In the genomic region with DNA sequence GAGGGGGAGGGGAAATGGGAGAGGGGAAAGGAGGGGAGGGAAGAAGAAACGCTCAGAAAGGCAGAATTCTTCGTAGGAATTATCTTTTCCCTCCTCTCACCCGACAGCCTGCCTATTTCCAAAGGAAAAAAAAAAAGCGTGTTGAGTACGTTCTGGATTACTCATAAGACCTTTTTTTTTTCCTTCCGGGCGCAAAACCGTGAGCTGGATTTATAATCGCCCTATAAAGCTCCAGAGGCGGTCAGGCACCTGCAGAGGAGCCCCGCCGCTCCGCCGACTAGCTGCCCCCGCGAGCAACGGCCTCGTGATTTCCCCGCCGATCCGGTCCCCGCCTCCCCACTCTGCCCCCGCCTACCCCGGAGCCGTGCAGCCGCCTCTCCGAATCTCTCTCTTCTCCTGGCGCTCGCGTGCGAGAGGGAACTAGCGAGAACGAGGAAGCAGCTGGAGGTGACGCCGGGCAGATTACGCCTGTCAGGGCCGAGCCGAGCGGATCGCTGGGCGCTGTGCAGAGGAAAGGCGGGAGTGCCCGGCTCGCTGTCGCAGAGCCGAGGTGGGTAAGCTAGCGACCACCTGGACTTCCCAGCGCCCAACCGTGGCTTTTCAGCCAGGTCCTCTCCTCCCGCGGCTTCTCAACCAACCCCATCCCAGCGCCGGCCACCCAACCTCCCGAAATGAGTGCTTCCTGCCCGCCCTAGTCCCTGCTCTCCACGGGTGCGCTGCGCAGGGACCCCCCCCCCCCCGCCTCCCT, we compare ENCODE assay signal across 8 cellular contexts. TPM values are rescaled to one million over a fixed set of nuclear protein-coding genes. Genes with fewer than 3 reads are reported as not detected.
DNase-seq lines count a peak whose midpoint lies in the region; ATAC-seq, FAIRE-seq and TF ChIP-seq lines count a peak whose summit lies in the region.

A gene (plus strand): TSS at position 389 of the 748 bp plus-strand sequence. CDS start 1,705 bp downstream, outside the sequence.

- peak within 1 kb of the TSS; percentile 67 for H3K4me3 Mint-ChIP-seq in activated naive CD4-positive, alpha-beta T cell treated with anti-CD3 and anti-CD28 coated beads, Interleukin-2, amount 10 ng/mL, durations not matched to agents 7 days and 5 days

- peaks cover 65% of the 10 kb centered on the region for H3K4me1 Mint-ChIP-seq in activated naive CD4-positive, alpha-beta T cell treated with anti-CD3 and anti-CD28 coated beads, Interleukin-2, amount 10 ng/mL, durations not matched to agents 7 days and 5 days

- no peaks in the 10 kb centered on the region for H3K36me3 Mint-ChIP-seq in activated naive CD4-positive, alpha-beta T cell treated with anti-CD3 and anti-CD28 coated beads, Interleukin-2, amount 10 ng/mL, durations not matched to agents 7 days and 5 days

- H3K79me2 ChIP-seq in ACC112 (ENCODE audit: control insufficient read depth, insufficient read depth, low read length, unreplicated experiment): no peaks in the 10 kb centered on the region

- H3K27ac ChIP-seq in ACC112 (ENCODE audit: low read depth, low read length): no peak within 1 kb of the TSS
- no peak within 1 kb of the TSS for H3K27ac ChIP-seq in pancreas

- no peaks in the 10 kb centered on the region for H3K9me3 ChIP-seq in pancreas

- H2AFZ ChIP-seq in ACC112 (ENCODE audit: low read length, unreplicated experiment): peak within 1 kb of the TSS; percentile 34

- no peak for TF ChIP-seq CTCF in pancreas (IDR thresholded peaks at IDR 0.05)

- H3K27ac Mint-ChIP-seq in activated naive CD4-positive, alpha-beta T cell treated with anti-CD3 and anti-CD28 coated beads, Interleukin-2, amount 10 ng/mL, durations not matched to agents 7 days and 5 days: peak within 1 kb of the TSS; percentile 73

- ATAC-seq in GM18909 (IDR thresholded peaks at IDR 0.05; ENCODE audit: poor library complexity, unreplicated experiment) (peak; percentile 52), Right ventricle myocardium superior (ENCODE audit: poor library complexity) (peak; percentile 67), pancreas (peak; percentile 50 to 85 (median 72))

- H3K27me3 Mint-ChIP-seq in activated naive CD4-positive, alpha-beta T cell treated with anti-CD3 and anti-CD28 coated beads, Interleukin-2, amount 10 ng/mL, durations not matched to agents 7 days and 5 days: peaks cover 92% of the 10 kb centered on the region

- peaks cover 22% of the 10 kb centered on the region for H3K4me1 ChIP-seq in ACC112 (ENCODE audit: control insufficient read depth, insufficient read depth, low read length, unreplicated experiment)
- peaks cover 3 to 26% (median 12%) of the 10 kb centered on the region in 3 donors for H3K4me1 ChIP-seq in pancreas

- WGBS in pancreas, 2 donors: 1% methylated on average over 48 to 58 of the region's 59 CpGs

- peak within 1 kb of the TSS; percentile 74 for H3K4me3 ChIP-seq in ACC112 (ENCODE audit: low read depth, low read length)
- H3K4me3 ChIP-seq in pancreas: peak within 1 kb of the TSS; percentile 9 to 48 (median 30)

- no peaks in the 10 kb centered on the region for H3K9me3 Mint-ChIP-seq in activated naive CD4-positive, alpha-beta T cell treated with anti-CD3 and anti-CD28 coated beads, Interleukin-2, amount 10 ng/mL, durations not matched to agents 7 days and 5 days

- no peaks in the 10 kb centered on the region for H3K36me3 ChIP-seq in ACC112 (ENCODE audit: insufficient read depth, low read length)
- no peaks in the 10 kb centered on the region for H3K36me3 ChIP-seq in pancreas

- intact Hi-C loops in Right ventricle myocardium superior (cut with DNase I) (loop anchor here (10.0 kb wide), 1 partner anchor 592 kb away; no protein-coding TSS in a partner anchor), pancreas (cut with DNase I) (loop anchor here (5.0 to 10.0 kb wide), 4 partner anchors 409 to 452 kb away; no protein-coding TSS in a partner anchor)

- CTCF ChIA-PET in activated naive CD4-positive, alpha-beta T cell treated with anti-CD3 and anti-CD28 coated beads, Interleukin-2, amount 10 ng/mL, durations not matched to agents 7 days and 5 days (lab: Charles Lee): interaction anchor here (0.7 to 2.8 kb wide), 14 partner anchors 9 to 577 kb away, joined by 3 to 15 read pairs (median 5); no protein-coding TSS in a partner anchor

- peaks cover 87% of the 10 kb centered on the region for H3K27me3 ChIP-seq in ACC112 (ENCODE audit: insufficient read depth, low read length)
- peaks cover 5 to 59% (median 24%) of the 10 kb centered on the region in 4 donors for H3K27me3 ChIP-seq in pancreas

- FAIRE-seq in RCC 7860 (lab: Jason Lieb, UNC) (no peak), pancreas (lab: Jason Lieb, UNC) (no peak)

- DNase-seq in LHCN-M2 (ENCODE audit: low read depth): peak; percentile 64
- peak; percentile 44 for DNase-seq in RCC 7860 (ENCODE audit: low spot score)
- peak; percentile 77 for DNase-seq in activated naive CD4-positive, alpha-beta T cell treated with anti-CD3 and anti-CD28 coated beads, Interleukin-2, amount 10 ng/mL, durations not matched to agents 7 days and 5 days
- DNase-seq in Right ventricle myocardium superior: no peak
- DNase-seq in pancreas: peak; percentile 55 to 87 (median 67)
- peak; percentile 79 for DNase-seq in ureter (ENCODE audit: low spot score)

RNA-seq across cellular contexts. Expression of the gene that starts here (rescaled TPM):
- total RNA-seq in LHCN-M2 (2014; rRNA removed) (0.19 and 0.29 TPM in 2 replicates), Right ventricle myocardium superior (not detected), pancreas (1 to 10 TPM in 1 of 6 donors, under 1 TPM in 5; 0.17 to 1.0 (median 0.31) TPM), ureter (0.57 TPM)
- polyA plus RNA-seq in LHCN-M2 (2012): 0.78 TPM
- polyA plus RNA-seq in pancreas: under 1 TPM; 0.73 to 0.84 TPM

Comparison
In these comparisons a context has a peak if more than half of its experiments do, and no peak if none do; other contexts are left out.
1. Peak in DNase-seq in LHCN-M2; RNA of the gene not detected or under 1 TPM.
2. Peak in ATAC-seq in Right ventricle myocardium superior; RNA of the gene not detected or under 1 TPM.
3. Peak in DNase-seq in ureter; RNA of the gene not detected or under 1 TPM.